ENCODE assay signal across 32 cellular contexts in the genomic region with DNA sequence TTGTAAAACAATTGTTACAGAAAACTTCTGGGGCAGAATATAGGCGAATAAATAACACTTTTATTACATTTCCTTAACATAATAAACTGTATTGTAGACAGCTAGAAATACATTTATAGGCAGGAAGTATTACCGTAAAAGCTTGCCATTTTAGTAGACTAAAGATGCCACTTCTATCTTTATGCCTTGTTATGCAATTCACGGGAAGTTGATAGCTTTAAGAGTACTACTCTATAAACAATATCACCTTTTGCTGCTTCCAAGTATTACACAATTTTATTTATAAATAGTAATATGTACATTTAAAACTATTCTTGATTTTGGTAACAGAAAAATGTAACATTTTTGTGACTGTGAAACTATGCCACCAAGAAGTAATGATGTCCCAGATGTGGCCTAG.
"Had no signal": no experiment of that assay in that cellular context is flagged by ENCODE, and none has a peak within 500 bp of the region (broad histone marks: within the 10 kb centered on the region; RNA-seq: fewer than 3 reads in every experiment).

No MANE protein-coding gene starts in this region.

- DNase-seq: activated CD4-positive, alpha-beta T cell treated with anti-CD3 and anti-CD28 coated beads for 36 hours; activated CD4-positive, alpha-beta T cell treated with anti-CD3 and anti-CD28 coated beads, Interleukin-2, amount 10 ng/mL, durations not matched to agents 7 days and 5 days; activated CD4-positive, alpha-beta T cell treated with anti-CD3 and anti-CD28 coated beads, Interleukin-2, amount 50 U/mL, for 48 hours; activated CD8-positive, alpha-beta T cell treated with anti-CD3 and anti-CD28 coated beads, Interleukin-2, amount 10 ng/mL, durations not matched to agents 7 days and 5 days; activated gamma-delta T cell treated with Interleukin-2 at 50 U/mL for 16 hours; activated naive CD4-positive, alpha-beta T cell treated with anti-CD3 and anti-CD28 coated beads for 36 hours; activated T-cell treated with anti-CD3 and anti-CD28 coated beads, Interleukin-2, amount 50 U/mL, for 24 hours; adrenal gland; anterior cingulate cortex; caudate nucleus; Kasumi-1; MM.1S; NCI-H1048; NCI-H1436 treated with DMSO at 0.1 percent for 48 hours; NCI-H1694 treated with DMSO at 0.1 percent for 48 hours; NCI-H2029; NCI-H345; NCI-H526; NCI-H748 treated with DMSO at 0.1 percent for 48 hours; NK-92 treated with Interleukin-12 subunit alpha and Interleukin-12 subunit beta, amount 100 ng/mL, for 24 hours; PC-9; Right ventricle myocardium superior; T1000 had no signal

- H3K4me3 Mint-ChIP-seq: activated CD4-positive, alpha-beta T cell treated with anti-CD3 and anti-CD28 coated beads for 36 hours; activated CD4-positive, alpha-beta T cell treated with anti-CD3 and anti-CD28 coated beads, Interleukin-2, amount 10 ng/mL, durations not matched to agents 7 days and 5 days; activated CD8-positive, alpha-beta T cell treated with anti-CD3 and anti-CD28 coated beads, Interleukin-2, amount 10 ng/mL, durations not matched to agents 7 days and 5 days; activated naive CD4-positive, alpha-beta T cell treated with anti-CD3 and anti-CD28 coated beads for 36 hours; activated T-cell treated with anti-CD3 and anti-CD28 coated beads, Interleukin-2, amount 50 U/mL, for 24 hours; brain; WTC11 had no signal

- H3K4me1 Mint-ChIP-seq: activated CD4-positive, alpha-beta T cell treated with anti-CD3 and anti-CD28 coated beads, Interleukin-2, amount 10 ng/mL, durations not matched to agents 7 days and 5 days had no signal

- H3K27ac ChIP-seq: adrenal gland, PC-9, RWPE1 had no signal

- H3K27me3 Mint-ChIP-seq: activated CD4-positive, alpha-beta T cell treated with anti-CD3 and anti-CD28 coated beads for 36 hours; activated CD4-positive, alpha-beta T cell treated with anti-CD3 and anti-CD28 coated beads, Interleukin-2, amount 10 ng/mL, durations not matched to agents 7 days and 5 days; activated T-cell treated with anti-CD3 and anti-CD28 coated beads, Interleukin-2, amount 50 U/mL, for 24 hours; brain had no signal

- H3K36me3 ChIP-seq: adrenal gland had no signal

- H3K4me3 ChIP-seq: adrenal gland, PC-9 had no signal

- H3K27me3 ChIP-seq: adrenal gland had no signal

- H2AFZ ChIP-seq: PC-9 had no signal

- H3K36me3 Mint-ChIP-seq: WTC11 had no signal

- H3K27ac Mint-ChIP-seq: activated CD4-positive, alpha-beta T cell treated with anti-CD3 and anti-CD28 coated beads for 36 hours; activated CD4-positive, alpha-beta T cell treated with anti-CD3 and anti-CD28 coated beads, Interleukin-2, amount 10 ng/mL, durations not matched to agents 7 days and 5 days; activated CD8-positive, alpha-beta T cell treated with anti-CD3 and anti-CD28 coated beads, Interleukin-2, amount 10 ng/mL, durations not matched to agents 7 days and 5 days; activated naive CD4-positive, alpha-beta T cell treated with anti-CD3 and anti-CD28 coated beads for 36 hours; activated naive CD4-positive, alpha-beta T cell treated with anti-CD3 and anti-CD28 coated beads, Interleukin-2, amount 50 U/mL, for 72 hours; activated T-cell treated with anti-CD3 and anti-CD28 coated beads, Interleukin-2, amount 50 U/mL, for 24 hours; brain; WTC11 had no signal

- H3K9me3 ChIP-seq: adrenal gland had no signal

- H3K4me2 ChIP-seq: PC-9 had no signal

- FAIRE-seq: bronchial epithelial cell, colon, RCC 7860, TTC549 had no signal

- ATAC-seq: activated CD4-positive, alpha-beta T cell treated with anti-CD3 and anti-CD28 coated beads for 36 hours; activated CD4-positive, CD25-positive, alpha-beta regulatory T cell treated with anti-CD3 and anti-CD28 coated beads, Interleukin-2, amount 50 U/mL, for 24 hours; activated CD8-positive, alpha-beta T cell treated with anti-CD3 and anti-CD28 coated beads, Interleukin-2, amount 10 ng/mL, durations not matched to agents 7 days and 5 days; activated naive CD4-positive, alpha-beta T cell treated with anti-CD3 and anti-CD28 coated beads, Interleukin-2, amount 50 U/mL, for 72 hours; WTC11 had no signal
